ENCODE assay signal across 8 cellular contexts in the genomic region with DNA sequence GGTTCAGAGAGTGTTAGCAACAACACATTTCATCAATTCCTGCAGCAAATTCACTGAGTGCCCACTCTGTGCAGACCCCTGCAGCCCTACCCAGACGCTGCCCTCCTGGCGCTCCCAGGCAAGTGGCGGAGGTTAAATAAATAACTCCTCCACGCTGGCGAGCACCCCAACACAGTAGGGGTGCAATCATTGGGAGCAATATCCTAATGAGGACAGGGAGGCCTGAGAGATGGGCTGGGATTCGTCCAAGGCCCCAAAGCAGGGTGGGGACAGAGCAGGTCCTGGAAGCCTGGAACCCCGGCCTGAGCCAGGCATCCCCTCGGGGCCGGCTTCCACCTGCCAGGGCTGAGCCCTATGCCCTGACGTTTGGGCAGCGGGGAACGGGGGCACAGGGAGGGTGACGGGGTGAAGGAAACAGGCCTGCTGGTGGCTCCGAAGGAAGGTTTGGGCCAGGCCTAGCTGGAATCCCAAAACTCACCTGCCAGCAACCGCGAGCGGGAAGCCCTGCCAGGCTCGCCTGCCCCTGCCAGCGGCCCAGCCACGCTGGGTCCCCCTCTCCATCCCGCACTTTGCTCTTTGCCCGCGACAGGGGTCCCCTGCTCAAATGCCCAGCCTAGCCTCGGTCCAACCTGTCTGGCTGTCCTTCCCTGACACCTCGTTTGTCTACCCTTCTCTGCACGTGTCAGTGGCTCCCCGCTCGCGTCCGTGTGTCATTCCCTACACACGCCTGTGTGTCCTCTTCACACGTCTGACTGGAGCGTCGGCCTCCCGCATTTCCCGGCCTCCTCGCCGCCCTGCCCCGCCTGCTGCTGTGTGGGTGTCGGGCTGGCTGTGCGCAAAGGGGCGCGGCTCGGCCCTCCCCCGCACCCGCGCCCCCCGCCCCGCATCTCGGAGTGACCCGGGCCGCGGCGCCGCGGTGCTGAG. TPM values are rescaled to one million over a fixed set of nuclear protein-coding genes. Genes with fewer than 3 reads are reported as not detected.
DNase-seq lines count a peak whose midpoint lies in the region; ATAC-seq and TF ChIP-seq lines count a peak whose summit lies in the region.

No MANE protein-coding gene starts in this region.

- TF ChIP-seq RAD21 in Ishikawa (IDR thresholded peaks at IDR 0.05; ENCODE audit: low read depth), result no peak

- H3K4me3 Mint-ChIP-seq in endothelial cell (ENCODE audit: unreplicated experiment), result peak overlapping the region; percentile 81
- H3K4me3 Mint-ChIP-seq in naive thymus-derived CD8-positive, alpha-beta T cell, result peak overlapping the region in 9 of 10 donors; percentile 29 to 74 (median 59)
- no peak overlapping the region for H3K4me3 Mint-ChIP-seq in activated T-helper 2 cell treated with anti-CD3 and anti-CD28 coated beads, Interferon-gamma antibody, Interleukin-2, Interleukin-4, amounts not matched to agents 10 μg/mL and 5 μg/mL and 100 μg/mL, durations not matched to agents 14 hours and 24 hours and 36 hours (ENCODE audit: low read depth)

- ATAC-seq in naive thymus-derived CD8-positive, alpha-beta T cell, result peak; percentile 27 to 56
- ATAC-seq in HG03378 (IDR thresholded peaks at IDR 0.05; ENCODE audit: unreplicated experiment), result no peak

- no peak for TF ChIP-seq CTCF in AG09309 (IDR thresholded peaks at IDR 0.05; ENCODE audit: control insufficient read depth, insufficient read depth, low read depth, low read length, missing control alignments)
- no peak for TF ChIP-seq CTCF in endothelial cell (IDR thresholded peaks at IDR 0.05; ENCODE audit: unreplicated experiment)

- DNase-seq in AG09309 (ENCODE audit: low read depth) (no peak), endothelial cell (ENCODE audit: low spot score) (no peak), SKM-1 (lab: John Stamatoyannopoulos, UW; ENCODE audit: unreplicated experiment) (no peak), posterior cingulate gyrus (no peak)
- no peak for DNase-seq in naive thymus-derived CD8-positive, alpha-beta T cell
- no peak for DNase-seq in activated T-helper 2 cell treated with anti-CD3 and anti-CD28 coated beads, Interferon-gamma antibody, Interleukin-2, Interleukin-4, amounts not matched to agents 10 μg/mL and 5 μg/mL and 100 μg/mL, durations not matched to agents 14 hours and 24 hours and 36 hours (ENCODE audit: low spot score)

- H3K4me3 ChIP-seq in AG09309 (ENCODE audit: control insufficient read depth, low read depth, low read length), result peak overlapping the region; percentile 26

- H3K36me3 Mint-ChIP-seq in endothelial cell (ENCODE audit: low read depth, unreplicated experiment), result no peaks in the 10 kb centered on the region
- H3K36me3 Mint-ChIP-seq in naive thymus-derived CD8-positive, alpha-beta T cell, result peaks cover 0 to 2% (median 0%) of the 10 kb centered on the region in 3 donors
- no peaks in the 10 kb centered on the region for H3K36me3 Mint-ChIP-seq in activated T-helper 2 cell treated with anti-CD3 and anti-CD28 coated beads, Interferon-gamma antibody, Interleukin-2, Interleukin-4, amounts not matched to agents 10 μg/mL and 5 μg/mL and 100 μg/mL, durations not matched to agents 14 hours and 24 hours and 36 hours (ENCODE audit: low read depth)

- H3K27me3 Mint-ChIP-seq in endothelial cell (ENCODE audit: unreplicated experiment), result peaks cover 35% of the 10 kb centered on the region
- peaks cover 26 to 76% (median 63%) of the 10 kb centered on the region in 5 donors for H3K27me3 Mint-ChIP-seq in naive thymus-derived CD8-positive, alpha-beta T cell
- peaks cover 77% of the 10 kb centered on the region for H3K27me3 Mint-ChIP-seq in activated T-helper 2 cell treated with anti-CD3 and anti-CD28 coated beads, Interferon-gamma antibody, Interleukin-2, Interleukin-4, amounts not matched to agents 10 μg/mL and 5 μg/mL and 100 μg/mL, durations not matched to agents 14 hours and 24 hours and 36 hours (ENCODE audit: low read depth)

- TF ChIP-seq EP300 in Ishikawa (IDR thresholded peaks at IDR 0.05; ENCODE audit: borderline replicate concordance), result no peak

- H3K4me1 Mint-ChIP-seq in endothelial cell (ENCODE audit: unreplicated experiment), result peaks cover 2% of the 10 kb centered on the region
- H3K4me1 Mint-ChIP-seq in naive thymus-derived CD8-positive, alpha-beta T cell, result peaks cover 2 to 12% (median 10%) of the 10 kb centered on the region in 4 donors
- no peaks in the 10 kb centered on the region for H3K4me1 Mint-ChIP-seq in activated T-helper 2 cell treated with anti-CD3 and anti-CD28 coated beads, Interferon-gamma antibody, Interleukin-2, Interleukin-4, amounts not matched to agents 10 μg/mL and 5 μg/mL and 100 μg/mL, durations not matched to agents 14 hours and 24 hours and 36 hours (ENCODE audit: low read depth)

- POLR2A ChIA-PET in naive thymus-derived CD8-positive, alpha-beta T cell (lab: Charles Lee), result no interaction called here

- H3K27ac Mint-ChIP-seq in endothelial cell (ENCODE audit: unreplicated experiment), result no peak overlapping the region
- H3K27ac Mint-ChIP-seq in naive thymus-derived CD8-positive, alpha-beta T cell, result peak overlapping the region in 1 of 10 donors; percentile 41
- H3K27ac Mint-ChIP-seq in activated T-helper 2 cell treated with anti-CD3 and anti-CD28 coated beads, Interferon-gamma antibody, Interleukin-2, Interleukin-4, amounts not matched to agents 10 μg/mL and 5 μg/mL and 100 μg/mL, durations not matched to agents 14 hours and 24 hours and 36 hours, result no peak overlapping the region

- intact Hi-C loops in posterior cingulate gyrus (cut with DNase I), result no loop called here
- intact Hi-C loops in activated T-helper 2 cell treated with anti-CD3 and anti-CD28 coated beads, Interferon-gamma antibody, Interleukin-2, Interleukin-4, amounts not matched to agents 10 μg/mL and 5 μg/mL and 100 μg/mL, durations not matched to agents 14 hours and 24 hours and 36 hours (cut with micrococcal nuclease), result no loop called here

- H3K9me3 Mint-ChIP-seq in endothelial cell (ENCODE audit: unreplicated experiment), result no peaks in the 10 kb centered on the region
- peaks cover 0 to 2% (median 0%) of the 10 kb centered on the region in 9 donors for H3K9me3 Mint-ChIP-seq in naive thymus-derived CD8-positive, alpha-beta T cell
- H3K9me3 Mint-ChIP-seq in activated T-helper 2 cell treated with anti-CD3 and anti-CD28 coated beads, Interferon-gamma antibody, Interleukin-2, Interleukin-4, amounts not matched to agents 10 μg/mL and 5 μg/mL and 100 μg/mL, durations not matched to agents 14 hours and 24 hours and 36 hours, result no peaks in the 10 kb centered on the region

TF ChIP-seq in Ishikawa, 13 proteins besides CTCF, POLR2A, EP300 and RAD21:
- TF ChIP-seq CEBPB (IDR thresholded peaks at IDR 0.05) (no peak), CREB1 (IDR thresholded peaks at IDR 0.05; ENCODE audit: low read depth) (no peak), ZBTB7A (IDR thresholded peaks at IDR 0.05; ENCODE audit: low read depth) (no peak), MAX (IDR thresholded peaks at IDR 0.05) (peak; percentile 72), TCF12 (IDR thresholded peaks at IDR 0.05; ENCODE audit: low read depth) (no peak), EGR1 (IDR thresholded peaks at IDR 0.05) (peak; percentile 49), TAF1 (IDR thresholded peaks at IDR 0.05; ENCODE audit: low read depth) (no peak), YY1 (IDR thresholded peaks at IDR 0.05; ENCODE audit: low read depth) (no peak), FOXM1 (IDR thresholded peaks at IDR 0.05; ENCODE audit: borderline replicate concordance, low read depth) (no peak)

RNA-seq across cellular contexts. Expression of gene BEAN1, which starts 0.7 kb away (rescaled TPM):
- 0.49 TPM for total RNA-seq in endothelial cell (ENCODE audit: unreplicated experiment)
- total RNA-seq in naive thymus-derived CD8-positive, alpha-beta T cell, result not detected
- not detected for polyA plus RNA-seq in naive thymus-derived CD8-positive, alpha-beta T cell
- total RNA-seq in activated T-helper 2 cell treated with anti-CD3 and anti-CD28 coated beads, Interferon-gamma antibody, Interleukin-2, Interleukin-4, amounts not matched to agents 10 μg/mL and 5 μg/mL and 100 μg/mL, durations not matched to agents 14 hours and 24 hours and 36 hours, result not detected in 2 replicates

RNA-seq across cellular contexts. Expression of gene CDH5, which starts 59.9 kb away (rescaled TPM):
- total RNA-seq in endothelial cell (ENCODE audit: unreplicated experiment), result 1,308 TPM
- total RNA-seq in naive thymus-derived CD8-positive, alpha-beta T cell, result not detected
- polyA plus RNA-seq in naive thymus-derived CD8-positive, alpha-beta T cell, result not detected
- not detected in 2 replicates for total RNA-seq in activated T-helper 2 cell treated with anti-CD3 and anti-CD28 coated beads, Interferon-gamma antibody, Interleukin-2, Interleukin-4, amounts not matched to agents 10 μg/mL and 5 μg/mL and 100 μg/mL, durations not matched to agents 14 hours and 24 hours and 36 hours

Comparison
In these comparisons a context has a peak if more than half of its experiments do, and no peak if none do; other contexts are left out.
1. RNA of gene CDH5, which starts 59.9 kb away (total RNA-seq): 1,308 TPM in endothelial cell (single experiment); not detected in naive thymus-derived CD8-positive, alpha-beta T cell and not detected in activated T-helper 2 cell treated with anti-CD3 and anti-CD28 coated beads, Interferon-gamma antibody, Interleukin-2, Interleukin-4, amounts not matched to agents 10 μg/mL and 5 μg/mL and 100 μg/mL, durations not matched to agents 14 hours and 24 hours and 36 hours; every median in the first group is over 1,000 times any median in the second.